In genomic region chr2:7766302-7766701, GRCh38 we compare ENCODE assay signal across 13 cellular contexts.
"Had no signal": no experiment of that assay in that cellular context is flagged by ENCODE, and none has a peak within 500 bp of the region (broad histone marks: within the 10 kb centered on the region; RNA-seq: fewer than 3 reads in every experiment).

No MANE protein-coding gene starts in this region.

- H3K36me3 ChIP-seq: left ventricle myocardium inferior had no signal

- H3K4me1 Mint-ChIP-seq: memory B cell; stimulated activated memory B cell treated with anti-CD40 and anti-IgM and Interleukin-4, amounts not matched to agents 10 μg/mL and 1 μg/mL and 100 μg/mL, for 72 hours had no signal

- H3K27ac Mint-ChIP-seq: effector memory CD8-positive, alpha-beta T cell; memory B cell; stimulated activated memory B cell treated with anti-CD40 and anti-IgM and Interleukin-4, amounts not matched to agents 10 μg/mL and 1 μg/mL and 100 μg/mL, for 72 hours; type B pancreatic cell had no signal

- H3K4me3 ChIP-seq: left ventricle myocardium inferior, mucosa of descending colon had no signal

- H3K27me3 ChIP-seq: foreskin keratinocyte had no signal

- H3K27ac ChIP-seq: foreskin keratinocyte, left ventricle myocardium inferior had no signal

- H3K36me3 Mint-ChIP-seq: memory B cell; stimulated activated memory B cell treated with anti-CD40 and anti-IgM and Interleukin-4, amounts not matched to agents 10 μg/mL and 1 μg/mL and 100 μg/mL, for 72 hours; type B pancreatic cell had no signal

- ATAC-seq: effector memory CD8-positive, alpha-beta T cell; foreskin keratinocyte; mucosa of descending colon; naive thymus-derived CD8-positive, alpha-beta T cell; stimulated activated memory B cell treated with anti-CD40 and anti-IgM and Interleukin-4, amounts not matched to agents 10 μg/mL and 1 μg/mL and 100 μg/mL, for 72 hours had no signal

- H3K27me3 Mint-ChIP-seq: effector memory CD8-positive, alpha-beta T cell; memory B cell; naive thymus-derived CD8-positive, alpha-beta T cell; stimulated activated memory B cell treated with anti-CD40 and anti-IgM and Interleukin-4, amounts not matched to agents 10 μg/mL and 1 μg/mL and 100 μg/mL, for 72 hours; type B pancreatic cell had no signal

- DNase-seq: activated CD4-positive, CD25-positive, alpha-beta regulatory T cell treated with anti-CD3 and anti-CD28 coated beads, Interleukin-2, amount 50 U/mL, for 72 hours; activated naive CD4-positive, alpha-beta T cell treated with Interleukin-2 at 50 U/mL for 16 hours; dermis blood vessel endothelial cell; effector memory CD8-positive, alpha-beta T cell; foreskin keratinocyte; glutamatergic neuron; left ventricle myocardium inferior; mucosa of descending colon; naive thymus-derived CD8-positive, alpha-beta T cell; small intestine had no signal

- H3K4me1 ChIP-seq: foreskin keratinocyte, left ventricle myocardium inferior had no signal

- H3K4me3 Mint-ChIP-seq: effector memory CD8-positive, alpha-beta T cell; memory B cell; naive thymus-derived CD8-positive, alpha-beta T cell; stimulated activated memory B cell treated with anti-CD40 and anti-IgM and Interleukin-4, amounts not matched to agents 10 μg/mL and 1 μg/mL and 100 μg/mL, for 72 hours; type B pancreatic cell had no signal
